ENCODE assay signal across 12 cellular contexts in the genomic region with DNA sequence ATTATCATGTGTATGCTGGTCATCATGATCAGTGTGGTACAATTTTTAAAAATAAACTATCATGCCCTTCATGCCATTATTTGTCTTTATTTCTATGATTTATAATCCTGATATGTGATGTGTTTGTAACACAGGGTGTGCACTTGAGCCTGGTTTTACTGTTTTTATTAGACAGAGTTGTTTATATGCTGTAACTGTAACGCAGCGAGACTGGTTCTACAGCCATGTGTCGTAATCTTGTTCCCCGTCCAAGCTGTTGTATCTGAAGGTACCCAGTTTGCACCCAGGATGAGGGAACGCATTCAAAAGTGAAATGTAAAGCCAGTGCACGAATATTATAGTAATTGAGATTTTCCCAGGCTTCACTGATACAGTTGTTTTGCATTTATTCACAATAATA.
"Had no signal": no experiment of that assay in that cellular context is flagged by ENCODE, and none has a peak within 500 bp of the region (broad histone marks: within the 10 kb centered on the region; RNA-seq: fewer than 3 reads in every experiment).

No MANE protein-coding gene starts in this region.

- ATAC-seq: body of pancreas, gastroesophageal sphincter, right cardiac atrium had no signal

- H3K27me3 ChIP-seq: body of pancreas, gastroesophageal sphincter, pancreas, vagina had no signal

- DNase-seq: activated gamma-delta T cell treated with Interleukin-2 at 50 U/mL for 16 hours; activated T-cell treated with anti-CD3 and anti-CD28 coated beads, Interleukin-2, amount 50 U/mL, for 1 hour; anterior cingulate cortex; body of pancreas; caudate nucleus; effector CD4-positive, alpha-beta T cell; pancreas; right cardiac atrium; stimulated activated CD4-positive, alpha-beta T cell treated with anti-CD3 and anti-CD28 coated beads, Interleukin-1b, Interleukin-23, amount 100 ng/mL, for 48 hours; substantia nigra had no signal

- H3K27ac ChIP-seq: body of pancreas, gastroesophageal sphincter, pancreas, vagina had no signal

- H3K36me3 ChIP-seq: pancreas had no signal

- H3K4me3 ChIP-seq: body of pancreas, gastroesophageal sphincter, pancreas, vagina had no signal

- H3K9me3 ChIP-seq: body of pancreas, gastroesophageal sphincter, pancreas, vagina had no signal
